ENCODE assay signal across 17 cellular contexts in genomic region chr1:111704240-111704639, GRCh38. TPM values are rescaled to one million over a fixed set of nuclear protein-coding genes. Genes with fewer than 3 reads are reported as not detected.
DNase-seq lines count a peak whose midpoint lies in the region; ATAC-seq and TF ChIP-seq lines count a peak whose summit lies in the region.
"Had no signal": no experiment of that assay in that cellular context is flagged by ENCODE, and none has a peak within 500 bp of the region (broad histone marks: within the 10 kb centered on the region; RNA-seq: fewer than 3 reads in every experiment).

No MANE protein-coding gene starts in this region.

- H3K4me3 Mint-ChIP-seq in activated CD4-positive, alpha-beta T cell treated with anti-CD3 and anti-CD28 coated beads for 36 hours = no peak overlapping the region
- no peak overlapping the region for H3K4me3 Mint-ChIP-seq in stimulated activated naive B cell treated with anti-CD40 and anti-IgM and Interleukin-4, amounts not matched to agents 10 μg/mL and 1 μg/mL and 100 μg/mL, for 72 hours
- H3K4me3 Mint-ChIP-seq: CD4-positive, alpha-beta memory T cell had no signal

- no peaks in the 10 kb centered on the region for H3K27me3 ChIP-seq in cardiac muscle cell
- H3K27me3 ChIP-seq in right cardiac atrium (ENCODE audit: control insufficient read depth, insufficient read depth) = no peaks in the 10 kb centered on the region
- H3K27me3 ChIP-seq: BE2C had no signal

- peaks cover 31% of the 10 kb centered on the region for H3K36me3 ChIP-seq in cardiac muscle cell

- TF ChIP-seq CTCF in cardiac muscle cell (IDR thresholded peaks at IDR 0.05; ENCODE audit: low read depth, low read length) = no peak

- no peaks in the 10 kb centered on the region for H3K27me3 Mint-ChIP-seq in activated CD4-positive, alpha-beta T cell treated with anti-CD3 and anti-CD28 coated beads for 36 hours
- no peaks in the 10 kb centered on the region for H3K27me3 Mint-ChIP-seq in stimulated activated naive B cell treated with anti-CD40 and anti-IgM and Interleukin-4, amounts not matched to agents 10 μg/mL and 1 μg/mL and 100 μg/mL, for 72 hours
- H3K27me3 Mint-ChIP-seq: CD4-positive, alpha-beta memory T cell had no signal

- CTCF ChIA-PET in activated CD4-positive, alpha-beta T cell treated with anti-CD3 and anti-CD28 coated beads for 36 hours (lab: Charles Lee) = interaction anchor here (0.7 to 2.3 kb wide), 5 partner anchors 11 to 196 kb away, joined by 3 to 18 read pairs (median 3); no protein-coding TSS in a partner anchor

- no peak for DNase-seq in activated CD4-positive, alpha-beta T cell treated with anti-CD3 and anti-CD28 coated beads for 36 hours
- no peak for DNase-seq in activated CD4-positive, alpha-beta T cell treated with anti-CD3 and anti-CD28 coated beads, Interleukin-2, amount 50 U/mL, for 48 hours
- no peak for DNase-seq in cardiac muscle cell (ENCODE audit: low read depth in 1 of 2, low spot score in 1 of 2)
- DNase-seq in right cardiac atrium = no peak
- no peak for DNase-seq in epithelial cell of prostate (ENCODE audit: low read depth, low spot score)
- no peak for DNase-seq in stimulated activated naive B cell treated with anti-CD40 and anti-IgM and Interleukin-4, amounts not matched to agents 10 μg/mL and 1 μg/mL and 100 μg/mL, for 72 hours
- DNase-seq in NK-92 treated with Interleukin-12 subunit alpha and Interleukin-12 subunit beta, amount 100 ng/mL, for 24 hours (lab: John Stamatoyannopoulos, UW) = no peak
- DNase-seq: 8988T; BE2C; CD4-positive, alpha-beta memory T cell; DMS79; NCI-H1092 treated with DMSO at 0.1 percent for 48 hours; NCI-H2081 treated with DMSO at 0.1 percent for 48 hours; NCI-H510A treated with DMSO at 0.1 percent for 48 hours had no signal

- peak overlapping the region; percentile 14 for H3K27ac Mint-ChIP-seq in activated CD4-positive, alpha-beta T cell treated with anti-CD3 and anti-CD28 coated beads for 36 hours
- peak overlapping the region; percentile 25 for H3K27ac Mint-ChIP-seq in stimulated activated naive B cell treated with anti-CD40 and anti-IgM and Interleukin-4, amounts not matched to agents 10 μg/mL and 1 μg/mL and 100 μg/mL, for 72 hours

- peaks cover 61% of the 10 kb centered on the region for H3K36me3 Mint-ChIP-seq in activated CD4-positive, alpha-beta T cell treated with anti-CD3 and anti-CD28 coated beads for 36 hours (ENCODE audit: low read depth)
- peaks cover 52 to 56% of the 10 kb centered on the region in 2 donors for H3K36me3 Mint-ChIP-seq in stimulated activated naive B cell treated with anti-CD40 and anti-IgM and Interleukin-4, amounts not matched to agents 10 μg/mL and 1 μg/mL and 100 μg/mL, for 72 hours

- intact Hi-C loops in activated CD4-positive, alpha-beta T cell treated with anti-CD3 and anti-CD28 coated beads for 36 hours (cut with DNase I, micrococcal nuclease) = loop anchor here in 1 of 2 experiments (5.0 kb wide), 1 partner anchor 42 kb away; no protein-coding TSS in a partner anchor
- intact Hi-C loops in right cardiac atrium (cut with DNase I) = no loop called here

- H3K4me1 Mint-ChIP-seq in activated CD4-positive, alpha-beta T cell treated with anti-CD3 and anti-CD28 coated beads for 36 hours = peaks cover 49% of the 10 kb centered on the region
- H3K4me1 Mint-ChIP-seq in stimulated activated naive B cell treated with anti-CD40 and anti-IgM and Interleukin-4, amounts not matched to agents 10 μg/mL and 1 μg/mL and 100 μg/mL, for 72 hours = peaks cover 9 to 21% of the 10 kb centered on the region in 2 donors

- POLR2A ChIA-PET in activated CD4-positive, alpha-beta T cell treated with anti-CD3 and anti-CD28 coated beads for 36 hours (lab: Charles Lee) = interaction anchor here (0.6 to 1.2 kb wide), 2 partner anchors 14 to 944 kb away, joined by 3 read pairs; no protein-coding TSS in a partner anchor

- H3K27ac ChIP-seq in cardiac muscle cell = peak overlapping the region; percentile 31
- no peak overlapping the region for H3K27ac ChIP-seq in right cardiac atrium (ENCODE audit: low read length)
- H3K27ac ChIP-seq in epithelial cell of prostate = peak overlapping the region; percentile 52
- H3K27ac ChIP-seq: KMS-11 had no signal

- ATAC-seq in activated CD4-positive, alpha-beta T cell treated with anti-CD3 and anti-CD28 coated beads for 36 hours = no peak
- ATAC-seq in right cardiac atrium (no peak), HG03378 (IDR thresholded peaks at IDR 0.05; ENCODE audit: unreplicated experiment) (no peak)
- ATAC-seq in stimulated activated naive B cell treated with anti-CD40 and anti-IgM and Interleukin-4, amounts not matched to agents 10 μg/mL and 1 μg/mL and 100 μg/mL, for 72 hours (replicated peaks) = no peak
- ATAC-seq: Panc1 had no signal

- H3K9me3 Mint-ChIP-seq in activated CD4-positive, alpha-beta T cell treated with anti-CD3 and anti-CD28 coated beads for 36 hours (ENCODE audit: low read depth) = no peaks in the 10 kb centered on the region
- no peaks in the 10 kb centered on the region for H3K9me3 Mint-ChIP-seq in stimulated activated naive B cell treated with anti-CD40 and anti-IgM and Interleukin-4, amounts not matched to agents 10 μg/mL and 1 μg/mL and 100 μg/mL, for 72 hours
- H3K9me3 Mint-ChIP-seq: CD4-positive, alpha-beta memory T cell had no signal

- H3K4me3 ChIP-seq in cardiac muscle cell (no peak overlapping the region), right cardiac atrium (ENCODE audit: low read length) (no peak overlapping the region)

- 79% methylated on average over 2 of the region's 2 CpGs for WGBS in right cardiac atrium

- H3K4me1 ChIP-seq in cardiac muscle cell (ENCODE audit: low read depth) (peaks cover 6% of the 10 kb centered on the region), right cardiac atrium (ENCODE audit: control insufficient read depth, insufficient read depth, low read length) (no peaks in the 10 kb centered on the region)
- H3K4me1 ChIP-seq: BE2C had no signal

- H3K9me3 ChIP-seq in cardiac muscle cell (ENCODE audit: low read depth) = no peaks in the 10 kb centered on the region
- no peaks in the 10 kb centered on the region for H3K9me3 ChIP-seq in right cardiac atrium (ENCODE audit: control insufficient read depth, low read length)
- H3K9me3 ChIP-seq: BE2C had no signal

RNA-seq across cellular contexts. Expression of gene INKA2, which starts 35.0 kb away (rescaled TPM):
- total RNA-seq in activated CD4-positive, alpha-beta T cell treated with anti-CD3 and anti-CD28 coated beads for 36 hours = under 1 TPM; 0.25 to 0.49 TPM
- total RNA-seq in cardiac muscle cell (7.5 and 11.1 TPM in 2 replicates), right cardiac atrium (10 to 100 TPM; 18.9 to 46.2 (median 26.9) TPM)
- polyA plus RNA-seq in cardiac muscle cell (4.5 and 7.2 TPM in 2 replicates), right cardiac atrium (14.3 TPM)

RNA-seq across cellular contexts. Expression of gene DDX20, which starts 51.5 kb away (rescaled TPM):
- 10 to 100 TPM; 13.5 to 13.6 TPM for total RNA-seq in activated CD4-positive, alpha-beta T cell treated with anti-CD3 and anti-CD28 coated beads for 36 hours
- total RNA-seq in cardiac muscle cell (34.0 TPM in 2 replicates), right cardiac atrium (1 to 10 TPM; 5.5 to 7.7 (median 6.7) TPM)
- polyA plus RNA-seq in cardiac muscle cell (11.5 and 14.9 TPM in 2 replicates), right cardiac atrium (3.4 TPM)
